16 cellular contexts compared by ENCODE assay signal in genomic region chr21:37139154-37139553, GRCh38.
"Had no signal": no experiment of that assay in that cellular context is flagged by ENCODE, and none has a peak within 500 bp of the region (broad histone marks: within the 10 kb centered on the region; RNA-seq: fewer than 3 reads in every experiment).

No MANE protein-coding gene starts in this region.

- H3K27ac Mint-ChIP-seq: activated naive CD4-positive, alpha-beta T cell treated with anti-CD3 and anti-CD28 coated beads, Interleukin-2, amount 50 U/mL, for 24 hours had no signal

- H3K4me3 ChIP-seq: coronary artery, heart right ventricle, right atrium auricular region, skin epidermis, tibial artery, uterus had no signal

- ATAC-seq: activated CD4-positive, CD25-positive, alpha-beta regulatory T cell treated with anti-CD3 and anti-CD28 coated beads, Interleukin-2, amount 50 U/mL, for 24 hours; heart right ventricle; left ventricle myocardium superior had no signal

- H3K36me3 ChIP-seq: uterus had no signal

- H3K9me3 ChIP-seq: right atrium auricular region, tibial artery, uterus had no signal

- H3K27me3 Mint-ChIP-seq: activated naive CD4-positive, alpha-beta T cell treated with anti-CD3 and anti-CD28 coated beads, Interleukin-2, amount 50 U/mL, for 24 hours had no signal

- H3K27me3 ChIP-seq: heart right ventricle, right atrium auricular region, tibial artery, uterus had no signal

- FAIRE-seq: frontal cortex, kidney had no signal

- DNase-seq: activated effector memory CD4-positive, alpha-beta T cell treated with Interleukin-2 at 50 U/mL for 16 hours; activated T-cell treated with anti-CD3 and anti-CD28 coated beads, Interleukin-2, amount 50 U/mL, for 1 hour; amniotic stem cell; effector CD4-positive, alpha-beta T cell; heart right ventricle; kidney; left ventricle myocardium superior; T-helper 2 cell; tibial artery; uterus had no signal

- H3K9me3 Mint-ChIP-seq: activated naive CD4-positive, alpha-beta T cell treated with anti-CD3 and anti-CD28 coated beads, Interleukin-2, amount 50 U/mL, for 24 hours had no signal

- H3K4me3 Mint-ChIP-seq: activated naive CD4-positive, alpha-beta T cell treated with anti-CD3 and anti-CD28 coated beads, Interleukin-2, amount 50 U/mL, for 24 hours had no signal

- H3K4me1 ChIP-seq: heart right ventricle, right atrium auricular region, tibial artery, uterus had no signal

- H3K27ac ChIP-seq: heart right ventricle, right atrium auricular region, skin epidermis, tibial artery, uterus had no signal
